Comparison of ENCODE assay signal across 10 cellular contexts in genomic region chr14:22448035-22448904, GRCh38.
A peak's percentile ranks its signal among the peaks of the same experiment; 100 is the strongest.
DNase-seq lines count a peak whose midpoint lies in the region; ATAC-seq lines count a peak whose summit lies in the region.
"Had no signal": no experiment of that assay in that cellular context is flagged by ENCODE, and none has a peak within 500 bp of the region (broad histone marks: within the 10 kb centered on the region; RNA-seq: fewer than 3 reads in every experiment).

No MANE protein-coding gene starts in this region.

- peaks cover 23 to 26% of the 10 kb centered on the region in 2 donors for H3K4me1 Mint-ChIP-seq in stimulated activated naive B cell treated with anti-CD40 and anti-IgM and Interleukin-4, amounts not matched to agents 10 μg/mL and 1 μg/mL and 100 μg/mL, for 72 hours

- peak; percentile 53 for ATAC-seq in HG03060 (IDR thresholded peaks at IDR 0.05; ENCODE audit: low read depth, unreplicated experiment)
- peak; percentile 81 to 84 for ATAC-seq in stimulated activated naive B cell treated with anti-CD40 and anti-IgM and Interleukin-4, amounts not matched to agents 10 μg/mL and 1 μg/mL and 100 μg/mL, for 72 hours (replicated peaks)

- H3K27ac ChIP-seq in effector memory CD4-positive, alpha-beta T cell (ENCODE audit: insufficient read depth, low read length, poor library complexity, severe bottlenecking) = no peak overlapping the region
- H3K27ac ChIP-seq: 22Rv1 had no signal

- H3K27me3 ChIP-seq in effector memory CD4-positive, alpha-beta T cell (replicated peaks; ENCODE audit: control insufficient read depth, insufficient read depth, low read length, poor library complexity, severe bottlenecking) = no peaks in the 10 kb centered on the region

- H3K27me3 Mint-ChIP-seq in stimulated activated naive B cell treated with anti-CD40 and anti-IgM and Interleukin-4, amounts not matched to agents 10 μg/mL and 1 μg/mL and 100 μg/mL, for 72 hours = peaks cover 3 to 17% of the 10 kb centered on the region in 2 donors

- no peaks in the 10 kb centered on the region for H3K9me3 Mint-ChIP-seq in stimulated activated naive B cell treated with anti-CD40 and anti-IgM and Interleukin-4, amounts not matched to agents 10 μg/mL and 1 μg/mL and 100 μg/mL, for 72 hours
- H3K9me3 Mint-ChIP-seq: activated T-helper 2 cell treated with anti-CD3 and anti-CD28 coated beads, Interferon-gamma antibody, Interleukin-2, Interleukin-4, amounts not matched to agents 10 μg/mL and 5 μg/mL and 100 μg/mL, durations not matched to agents 14 hours and 24 hours and 36 hours had no signal

- H3K4me1 ChIP-seq in effector memory CD4-positive, alpha-beta T cell (ENCODE audit: control insufficient read depth, insufficient read depth, low read length, poor library complexity, severe bottlenecking) = no peaks in the 10 kb centered on the region

- peak overlapping the region; percentile 41 to 65 for H3K4me3 Mint-ChIP-seq in stimulated activated naive B cell treated with anti-CD40 and anti-IgM and Interleukin-4, amounts not matched to agents 10 μg/mL and 1 μg/mL and 100 μg/mL, for 72 hours

- no peak overlapping the region for H3K4me3 ChIP-seq in effector memory CD4-positive, alpha-beta T cell (ENCODE audit: insufficient read depth, low read depth, low read length, poor library complexity, severe bottlenecking)

- H3K27ac Mint-ChIP-seq in stimulated activated naive B cell treated with anti-CD40 and anti-IgM and Interleukin-4, amounts not matched to agents 10 μg/mL and 1 μg/mL and 100 μg/mL, for 72 hours = peak overlapping the region; percentile 93
- H3K27ac Mint-ChIP-seq: activated T-helper 2 cell treated with anti-CD3 and anti-CD28 coated beads, Interferon-gamma antibody, Interleukin-2, Interleukin-4, amounts not matched to agents 10 μg/mL and 5 μg/mL and 100 μg/mL, durations not matched to agents 14 hours and 24 hours and 36 hours had no signal

- H3K36me3 ChIP-seq in effector memory CD4-positive, alpha-beta T cell (ENCODE audit: control insufficient read depth, insufficient read depth, low read length) = no peaks in the 10 kb centered on the region

- H3K36me3 Mint-ChIP-seq in stimulated activated naive B cell treated with anti-CD40 and anti-IgM and Interleukin-4, amounts not matched to agents 10 μg/mL and 1 μg/mL and 100 μg/mL, for 72 hours = no peaks in the 10 kb centered on the region

- peak; percentile 55 for DNase-seq in NK-92 treated with Interleukin-12 subunit alpha and Interleukin-12 subunit beta, amount 100 ng/mL, for 24 hours (lab: John Stamatoyannopoulos, UW)
- DNase-seq in NK-92 (lab: John Stamatoyannopoulos, UW; ENCODE audit: unreplicated experiment) (no peak), RPMI8226 (peak; percentile 2), foreskin melanocyte (no peak)
- no peak for DNase-seq in stimulated activated naive B cell treated with anti-CD40 and anti-IgM and Interleukin-4, amounts not matched to agents 10 μg/mL and 1 μg/mL and 100 μg/mL, for 72 hours
- DNase-seq in activated CD8-positive, alpha-beta memory T cell treated with anti-CD3 and anti-CD28 coated beads, Interleukin-2, amount 50 U/mL, for 48 hours = no peak
- no peak for DNase-seq in effector memory CD4-positive, alpha-beta T cell

- H3K9me3 ChIP-seq in effector memory CD4-positive, alpha-beta T cell (ENCODE audit: control insufficient read depth, low read length) = no peaks in the 10 kb centered on the region

Comparison
In these comparisons a context has a peak if more than half of its experiments do, and no peak if none do; other contexts are left out.
1. DNase-seq: peak in NK-92 treated with Interleukin-12 subunit alpha and Interleukin-12 subunit beta, amount 100 ng/mL, for 24 hours (single experiment) and RPMI8226 (single experiment); none in NK-92 (single experiment), stimulated activated naive B cell treated with anti-CD40 and anti-IgM and Interleukin-4, amounts not matched to agents 10 μg/mL and 1 μg/mL and 100 μg/mL, for 72 hours (single experiment), foreskin melanocyte (single experiment), activated CD8-positive, alpha-beta memory T cell treated with anti-CD3 and anti-CD28 coated beads, Interleukin-2, amount 50 U/mL, for 48 hours (single experiment) and effector memory CD4-positive, alpha-beta T cell (0 of 3).